Comparison of ENCODE assay signal across 1 cellular context in the genomic region with DNA sequence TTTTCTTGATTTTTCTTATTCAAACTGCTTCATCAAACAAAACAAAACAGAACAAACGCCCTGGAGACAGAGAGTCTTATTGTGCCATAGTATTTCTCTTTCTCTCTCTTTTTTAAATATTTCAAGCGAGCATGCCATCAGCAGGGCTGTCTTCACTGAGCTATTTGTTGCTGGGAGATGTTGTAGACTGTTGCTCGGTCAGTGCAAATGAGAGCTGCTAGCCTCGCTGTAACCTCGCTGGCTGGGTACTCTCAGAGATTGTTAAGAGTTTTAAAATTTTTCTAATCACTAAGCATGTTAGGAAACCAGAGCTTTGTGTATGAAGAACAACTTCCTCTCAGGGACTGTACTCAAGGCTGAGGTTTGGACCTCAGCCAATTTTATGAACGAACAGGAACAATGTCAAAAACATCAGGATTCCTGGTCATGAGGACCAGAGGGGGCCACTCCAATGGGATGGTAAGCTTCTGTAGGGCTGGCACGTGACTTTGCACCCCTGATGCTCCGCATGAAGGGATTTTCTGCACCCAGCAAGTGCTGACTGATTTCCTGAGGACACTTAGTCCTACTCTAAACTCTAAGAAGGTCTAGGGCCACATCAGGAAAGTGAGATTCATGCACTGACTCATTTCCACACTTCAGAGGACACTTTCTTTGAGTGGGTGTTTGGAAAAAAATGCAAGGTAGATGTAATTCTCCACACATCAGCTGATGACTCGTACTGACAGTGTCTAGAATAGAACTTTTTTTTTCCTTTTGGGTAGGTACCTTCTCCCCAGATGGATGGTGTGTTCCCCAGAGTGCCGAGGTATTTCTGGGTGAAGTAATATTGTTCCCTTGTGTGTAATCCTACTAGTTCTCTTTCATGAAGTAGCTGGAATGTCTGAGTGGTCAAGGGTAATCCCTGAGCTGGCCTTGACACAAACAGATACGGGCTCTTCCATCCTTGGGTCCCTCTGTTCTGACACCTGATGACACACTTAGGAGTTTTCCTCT.
TF ChIP-seq lines count a peak whose summit lies in the region.

No MANE protein-coding gene starts in this region.

TF ChIP-seq in GM12878, 131 proteins besides CTCF, POLR2A, EP300 and RAD21 (continued from another document and continues in another):
- TF ChIP-seq HSF1 (IDR thresholded peaks at IDR 0.05; ENCODE audit: low read depth, low read length) (no peak), ZNF24 (IDR thresholded peaks at IDR 0.05) (peak; percentile 59; the same call in 1 of the 2 replicates), SREBF2 (IDR thresholded peaks at IDR 0.05; ENCODE audit: low read length) (no peak), FOXK2 (IDR thresholded peaks at IDR 0.05) (no peak), BHLHE40 (IDR thresholded peaks at IDR 0.05; ENCODE audit: borderline replicate concordance in 1 of 2, low read depth in 2 of 2, low read length in 1 of 2) (peak; percentile 96 to 98), USF1 (IDR thresholded peaks at IDR 0.05; ENCODE audit: borderline replicate concordance, extremely low read length, insufficient read depth, low read depth, low read length) (peak; percentile 49), MEF2B (IDR thresholded peaks at IDR 0.05; ENCODE audit: partially characterized antibody, poor library complexity, severe bottlenecking) (peak; percentile 93), NR2C2 (IDR thresholded peaks at IDR 0.05; ENCODE audit: borderline replicate concordance, control insufficient read depth, insufficient read length, low read depth) (no peak), RBBP5 (conservative IDR thresholded peaks at IDR 0.05) (no peak), ZNF207 (IDR thresholded peaks at IDR 0.05; ENCODE audit: borderline replicate concordance) (peak; percentile 86; the same call in 1 of the 2 replicates), CBFB (IDR thresholded peaks at IDR 0.05; ENCODE audit: low read depth) (no peak), IKZF2 (IDR thresholded peaks at IDR 0.05) (peak; percentile 98), MXI1 (IDR thresholded peaks at IDR 0.05; ENCODE audit: low read depth, low read length) (peak; percentile 42; the same call in 1 of the 2 replicates), TAF1 (IDR thresholded peaks at IDR 0.05; ENCODE audit: borderline replicate concordance, low read depth, low read length) (no peak), ZNF384 (IDR thresholded peaks at IDR 0.05; ENCODE audit: borderline replicate concordance, low read depth, low read length) (peak; percentile 95), TARDBP (IDR thresholded peaks at IDR 0.05; ENCODE audit: borderline replicate concordance) (no peak), BACH1 (IDR thresholded peaks at IDR 0.05; ENCODE audit: borderline replicate concordance) (peak; percentile 85; the same call in 1 of the 2 replicates), ZBTB11 (CRISPR knock-in tag; IDR thresholded peaks at IDR 0.05) (no peak), CHD4 (IDR thresholded peaks at IDR 0.05) (no peak), EZH2 (IDR thresholded peaks at IDR 0.05; ENCODE audit: borderline replicate concordance, control insufficient read depth, low read depth, low read length) (no peak), DPF2 (IDR thresholded peaks at IDR 0.05) (peak; percentile 97), PAX8 (IDR thresholded peaks at IDR 0.05) (peak; percentile 35; the same call in 1 of the 2 replicates), NR2C1 (IDR thresholded peaks at IDR 0.05) (no peak), CREB1 (IDR thresholded peaks at IDR 0.05; ENCODE audit: low read depth) (0 out of 2 replicates have a peak, but pooled peaks have one; percentile 9), CBX3 (IDR thresholded peaks at IDR 0.05; ENCODE audit: borderline replicate concordance, low read depth) (no peak), REST (IDR thresholded peaks at IDR 0.05; ENCODE audit: low read depth, low read length) (no peak), BRCA1 (IDR thresholded peaks at IDR 0.05; ENCODE audit: low read depth, low read length) (no peak), ZNF622 (IDR thresholded peaks at IDR 0.05) (no peak), JUNB (IDR thresholded peaks at IDR 0.05) (peak; percentile 90), SUZ12 (IDR thresholded peaks at IDR 0.05; ENCODE audit: unreplicated experiment) (no peak), IRF5 (IDR thresholded peaks at IDR 0.05; ENCODE audit: borderline replicate concordance) (no peak), FOS (IDR thresholded peaks at IDR 0.05; ENCODE audit: borderline replicate concordance, extremely low read depth, insufficient read length) (no peak), CHD2 (IDR thresholded peaks at IDR 0.05; ENCODE audit: borderline replicate concordance, low read depth, low read length) (0 out of 2 replicates have a peak, but pooled peaks have one; percentile 31), BCL11A (IDR thresholded peaks at IDR 0.05; ENCODE audit: low read depth, low read length) (peak; percentile 96), KLF5 (IDR thresholded peaks at IDR 0.05; ENCODE audit: partially characterized antibody) (peak; percentile 64), CBX5 (IDR thresholded peaks at IDR 0.05; ENCODE audit: low read depth) (peak; percentile 54; the same call in 1 of the 2 replicates), LARP7 (IDR thresholded peaks at IDR 0.05) (no peak; the same call in 1 of the 2 replicates), SIX5 (IDR thresholded peaks at IDR 0.05; ENCODE audit: low read depth, low read length, severe bottlenecking) (no peak), HDAC6 (IDR thresholded peaks at IDR 0.05; ENCODE audit: unreplicated experiment) (no peak), SIN3A (IDR thresholded peaks at IDR 0.05; ENCODE audit: low read depth, low read length) (no peak), WRNIP1 (IDR thresholded peaks at IDR 0.05; ENCODE audit: borderline replicate concordance, low read depth, low read length) (no peak), SP1 (IDR thresholded peaks at IDR 0.05; ENCODE audit: low read depth, low read length) (peak; percentile 16)
- TF ChIP-seq, protein P1, sequence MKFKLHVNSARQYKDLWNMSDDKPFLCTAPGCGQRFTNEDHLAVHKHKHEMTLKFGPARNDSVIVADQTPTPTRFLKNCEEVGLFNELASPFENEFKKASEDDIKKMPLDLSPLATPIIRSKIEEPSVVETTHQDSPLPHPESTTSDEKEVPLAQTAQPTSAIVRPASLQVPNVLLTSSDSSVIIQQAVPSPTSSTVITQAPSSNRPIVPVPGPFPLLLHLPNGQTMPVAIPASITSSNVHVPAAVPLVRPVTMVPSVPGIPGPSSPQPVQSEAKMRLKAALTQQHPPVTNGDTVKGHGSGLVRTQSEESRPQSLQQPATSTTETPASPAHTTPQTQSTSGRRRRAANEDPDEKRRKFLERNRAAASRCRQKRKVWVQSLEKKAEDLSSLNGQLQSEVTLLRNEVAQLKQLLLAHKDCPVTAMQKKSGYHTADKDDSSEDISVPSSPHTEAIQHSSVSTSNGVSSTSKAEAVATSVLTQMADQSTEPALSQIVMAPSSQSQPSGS (IDR thresholded peaks at IDR 0.05; ENCODE audit: low read length) = peak; percentile 89
- TF ChIP-seq, protein P2, sequence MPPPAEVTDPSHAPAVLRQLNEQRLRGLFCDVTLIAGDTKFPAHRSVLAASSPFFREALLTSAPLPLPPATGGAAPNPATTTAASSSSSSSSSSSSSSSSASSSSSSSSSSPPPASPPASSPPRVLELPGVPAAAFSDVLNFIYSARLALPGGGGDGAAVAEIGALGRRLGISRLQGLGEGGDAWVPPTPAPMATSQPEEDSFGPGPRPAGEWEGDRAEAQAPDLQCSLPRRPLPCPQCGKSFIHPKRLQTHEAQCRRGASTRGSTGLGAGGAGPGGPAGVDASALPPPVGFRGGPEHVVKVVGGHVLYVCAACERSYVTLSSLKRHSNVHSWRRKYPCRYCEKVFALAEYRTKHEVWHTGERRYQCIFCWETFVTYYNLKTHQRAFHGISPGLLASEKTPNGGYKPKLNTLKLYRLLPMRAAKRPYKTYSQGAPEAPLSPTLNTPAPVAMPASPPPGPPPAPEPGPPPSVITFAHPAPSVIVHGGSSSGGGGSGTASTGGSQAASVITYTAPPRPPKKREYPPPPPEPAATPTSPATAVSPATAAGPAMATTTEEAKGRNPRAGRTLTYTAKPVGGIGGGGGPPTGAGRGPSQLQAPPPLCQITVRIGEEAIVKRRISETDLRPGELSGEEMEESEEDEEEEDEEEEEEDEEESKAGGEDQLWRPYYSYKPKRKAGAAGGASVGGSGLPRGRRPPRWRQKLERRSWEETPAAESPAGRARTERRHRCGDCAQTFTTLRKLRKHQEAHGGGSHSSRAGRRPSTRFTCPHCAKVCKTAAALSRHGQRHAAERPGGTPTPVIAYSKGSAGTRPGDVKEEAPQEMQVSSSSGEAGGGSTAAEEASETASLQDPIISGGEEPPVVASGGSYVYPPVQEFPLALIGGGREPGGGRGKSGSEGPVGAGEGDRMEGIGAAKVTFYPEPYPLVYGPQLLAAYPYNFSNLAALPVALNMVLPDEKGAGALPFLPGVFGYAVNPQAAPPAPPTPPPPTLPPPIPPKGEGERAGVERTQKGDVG (CRISPR knock-in tag; IDR thresholded peaks at IDR 0.05) = no peak
- TF ChIP-seq, protein P3, sequence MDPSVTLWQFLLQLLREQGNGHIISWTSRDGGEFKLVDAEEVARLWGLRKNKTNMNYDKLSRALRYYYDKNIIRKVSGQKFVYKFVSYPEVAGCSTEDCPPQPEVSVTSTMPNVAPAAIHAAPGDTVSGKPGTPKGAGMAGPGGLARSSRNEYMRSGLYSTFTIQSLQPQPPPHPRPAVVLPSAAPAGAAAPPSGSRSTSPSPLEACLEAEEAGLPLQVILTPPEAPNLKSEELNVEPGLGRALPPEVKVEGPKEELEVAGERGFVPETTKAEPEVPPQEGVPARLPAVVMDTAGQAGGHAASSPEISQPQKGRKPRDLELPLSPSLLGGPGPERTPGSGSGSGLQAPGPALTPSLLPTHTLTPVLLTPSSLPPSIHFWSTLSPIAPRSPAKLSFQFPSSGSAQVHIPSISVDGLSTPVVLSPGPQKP (IDR thresholded peaks at IDR 0.05; ENCODE audit: low read depth, low read length) = no peak
